In genomic region chr10:13883843-13884444, GRCh38 we compare ENCODE assay signal across 17 cellular contexts.
A peak's percentile ranks its signal among the peaks of the same experiment; 100 is the strongest.
DNase-seq lines count a peak whose midpoint lies in the region; ATAC-seq and TF ChIP-seq lines count a peak whose summit lies in the region.
"Had no signal": no experiment of that assay in that cellular context is flagged by ENCODE, and none has a peak within 500 bp of the region (broad histone marks: within the 10 kb centered on the region; RNA-seq: fewer than 3 reads in every experiment).

No MANE protein-coding gene starts in this region.

- no peaks in the 10 kb centered on the region for H3K27me3 ChIP-seq in PC-9 (ENCODE audit: insufficient read depth, low read depth)
- H3K27me3 ChIP-seq in osteoblast (ENCODE audit: insufficient read depth, low read length), result no peaks in the 10 kb centered on the region

- H3K4me3 ChIP-seq in HEK293 (ENCODE audit: low read depth, low read length), result no peak overlapping the region
- H3K4me3 ChIP-seq in PC-9, result no peak overlapping the region
- H3K4me3 ChIP-seq in osteoblast (ENCODE audit: insufficient read depth, low read length), result no peak overlapping the region

- H3K4me1 ChIP-seq in HEK293 (ENCODE audit: control insufficient read depth, insufficient read depth, low read length) (no peaks in the 10 kb centered on the region), PC-9 (replicated peaks; ENCODE audit: insufficient read depth) (peaks cover 52% of the 10 kb centered on the region), osteoblast (ENCODE audit: insufficient read depth, low read length) (peaks cover 31% of the 10 kb centered on the region)

- H4K20me1 ChIP-seq in PC-9 (ENCODE audit: insufficient read depth), result no peaks in the 10 kb centered on the region
- H4K20me1 ChIP-seq in osteoblast (ENCODE audit: insufficient read depth, low read length), result no peaks in the 10 kb centered on the region

- POLR2A ChIA-PET in HEK293 (lab: Yijun Ruan, JAX), result no interaction called here
- POLR2A ChIA-PET in PC-9 (lab: Charles Lee; ENCODE audit: unreplicated experiment), result no interaction called here

- H3K27ac ChIP-seq in HEK293 (ENCODE audit: extremely low read depth, low read depth, low read length) (no peak overlapping the region), PC-9 (peak overlapping the region; percentile 85; the same call in 1 of the 2 replicates), osteoblast (ENCODE audit: low read depth, low read length) (peak overlapping the region; percentile 96)
- H3K27ac ChIP-seq: RWPE1 had no signal

- H3K27ac Mint-ChIP-seq in endothelial cell (ENCODE audit: unreplicated experiment), result peak overlapping the region; percentile 90

- intact Hi-C loops in PC-9 (cut with micrococcal nuclease; ENCODE audit: unreplicated experiment), result loop anchor here (5.0 kb wide), 1 partner anchor 63 kb away; no protein-coding TSS in a partner anchor

- no peak for TF ChIP-seq CTCF in HEK293 (tag by site-specific recombination; IDR thresholded peaks at IDR 0.05)
- TF ChIP-seq CTCF in PC-9 (conservative IDR thresholded peaks at IDR 0.05), result no peak
- TF ChIP-seq CTCF in endothelial cell (IDR thresholded peaks at IDR 0.05; ENCODE audit: unreplicated experiment), result no peak
- TF ChIP-seq CTCF in osteoblast (IDR thresholded peaks at IDR 0.05; ENCODE audit: extremely low read depth, low read depth, low read length), result no peak

- no peak overlapping the region for H3K4me3 Mint-ChIP-seq in endothelial cell (ENCODE audit: unreplicated experiment)
- H3K4me3 Mint-ChIP-seq: CD4-positive, CD25-positive, alpha-beta regulatory T cell had no signal

- H3K27me3 Mint-ChIP-seq in endothelial cell (ENCODE audit: unreplicated experiment), result no peaks in the 10 kb centered on the region

- H3K79me2 ChIP-seq in PC-9 (ENCODE audit: low read depth) (no peaks in the 10 kb centered on the region), osteoblast (ENCODE audit: insufficient read depth, low read length) (peaks cover 85% of the 10 kb centered on the region)

- H3K9me3 ChIP-seq in HEK293 (ENCODE audit: control insufficient read depth, insufficient read depth, low read depth, low read length) (no peaks in the 10 kb centered on the region), PC-9 (ENCODE audit: insufficient read depth, low read depth) (no peaks in the 10 kb centered on the region), osteoblast (ENCODE audit: low read depth, low read length) (no peaks in the 10 kb centered on the region)

- DNase-seq in PC-9, result no peak
- no peak for DNase-seq in endothelial cell (ENCODE audit: low spot score)
- DNase-seq in osteoblast (ENCODE audit: insufficient read length, low spot score, missing footprints), result no peak
- no peak for DNase-seq in NCI-H226
- no peak for DNase-seq in GM03348 (ENCODE audit: low spot score)
- DNase-seq in NCI-H446 (lab: John Stamatoyannopoulos, UW), result no peak
- DNase-seq: CD4-positive, CD25-positive, alpha-beta regulatory T cell; DMS53; GOT3; MV-4-11; NCI-H1417 treated with DMSO at 0.1 percent for 48 hours; NCI-H2081; NCI-H524 treated with DMSO at 0.1 percent for 48 hours; OCI-M1 had no signal

- H3K4me2 ChIP-seq in PC-9 (peak overlapping the region; percentile 10; the same call in 1 of the 2 replicates), osteoblast (ENCODE audit: insufficient read depth, low read length) (peak overlapping the region; percentile 87)

- H2AFZ ChIP-seq in PC-9 (no peak overlapping the region), osteoblast (ENCODE audit: low read length) (no peak overlapping the region)

- no peaks in the 10 kb centered on the region for H3K9me2 ChIP-seq in PC-9 (ENCODE audit: insufficient read depth)

- H3K36me3 ChIP-seq in HEK293 (ENCODE audit: control insufficient read depth in 2 of 2, insufficient read depth in 1 of 2, low read length in 2 of 2) (no peaks in the 10 kb centered on the region), PC-9 (ENCODE audit: low read depth) (no peaks in the 10 kb centered on the region), osteoblast (ENCODE audit: insufficient read depth, low read length) (no peaks in the 10 kb centered on the region)

- BruUV-seq in PC-9 (replicated peaks; lab: Mats Ljungman, UMichigan), result no TSS peak

- H3K4me1 Mint-ChIP-seq in endothelial cell (ENCODE audit: unreplicated experiment), result peaks cover 28% of the 10 kb centered on the region

- no peak for ATAC-seq in GM21526 (IDR thresholded peaks at IDR 0.05; ENCODE audit: low FRiP score, unreplicated experiment)

- no peaks in the 10 kb centered on the region for H3K36me3 Mint-ChIP-seq in endothelial cell (ENCODE audit: low read depth, unreplicated experiment)
- H3K36me3 Mint-ChIP-seq: CD4-positive, CD25-positive, alpha-beta regulatory T cell had no signal

- H3K9me3 Mint-ChIP-seq in endothelial cell (ENCODE audit: unreplicated experiment), result no peaks in the 10 kb centered on the region
- H3K9me3 Mint-ChIP-seq: CD4-positive, CD25-positive, alpha-beta regulatory T cell had no signal

- CTCF ChIA-PET in HEK293 (lab: Yijun Ruan, JAX) (no interaction called here), PC-9 (lab: Charles Lee) (no interaction called here)

- peaks cover 22% of the 10 kb centered on the region; the same call in 1 of the 2 replicates for H3F3A ChIP-seq in PC-9 (ENCODE audit: insufficient read depth, low read depth)

TF ChIP-seq in HEK293, 187 proteins besides CTCF, POLR2A, EP300 and RAD21:
- TF ChIP-seq ZSCAN4 (tag by site-specific recombination; IDR thresholded peaks at IDR 0.05) (peak; percentile 91), ZNF404 (tag by site-specific recombination; IDR thresholded peaks at IDR 0.05) (no peak), ZNF580 (tag by site-specific recombination; IDR thresholded peaks at IDR 0.05) (no peak), PRDM1 (tag by site-specific recombination; IDR thresholded peaks at IDR 0.05) (no peak), ZBTB21 (tag by site-specific recombination; IDR thresholded peaks at IDR 0.05) (no peak), KLF10 (tag by site-specific recombination; IDR thresholded peaks at IDR 0.05) (no peak), SCRT1 (tag by site-specific recombination; IDR thresholded peaks at IDR 0.05; ENCODE audit: borderline replicate concordance) (0 out of 2 replicates have a peak, but pooled peaks have one; percentile 37), PBX3 (CRISPR knock-in tag; IDR thresholded peaks at IDR 0.05) (no peak), SETDB1 (IDR thresholded peaks at IDR 0.05; ENCODE audit: insufficient read length, low read length) (no peak)
